ENCODE assay signal across 27 cellular contexts in the genomic region with DNA sequence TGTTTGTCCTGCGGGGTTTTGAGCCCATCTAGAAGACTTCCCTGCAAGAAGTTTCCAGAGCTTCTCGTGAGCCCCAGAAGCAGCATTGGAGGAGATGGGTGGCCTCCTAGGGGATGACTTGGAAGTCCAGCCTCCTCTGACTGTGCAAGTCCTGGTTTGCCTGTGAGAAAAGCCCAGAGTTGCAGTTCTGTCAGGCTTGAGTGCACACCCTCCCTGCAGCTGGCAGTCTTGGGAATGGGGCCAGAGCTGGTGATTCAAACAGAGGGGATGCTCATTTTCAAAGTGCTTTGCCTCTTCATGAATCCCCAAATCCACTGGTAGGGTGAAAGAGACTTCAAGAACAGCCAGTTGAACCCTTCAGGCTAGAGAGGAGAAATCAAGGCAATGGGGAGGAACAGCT. TPM values are rescaled to one million over a fixed set of nuclear protein-coding genes. Genes with fewer than 3 reads are reported as not detected.
A peak's percentile ranks its signal among the peaks of the same experiment; 100 is the strongest.
DNase-seq lines count a peak whose midpoint lies in the region; FAIRE-seq and TF ChIP-seq lines count a peak whose summit lies in the region.
"Had no signal": no experiment of that assay in that cellular context is flagged by ENCODE, and none has a peak within 500 bp of the region (broad histone marks: within the 10 kb centered on the region; RNA-seq: fewer than 3 reads in every experiment).

No MANE protein-coding gene starts in this region.

- H3K27me3 ChIP-seq in GM23248 (replicated peaks; ENCODE audit: insufficient read depth) = peaks cover 36% of the 10 kb centered on the region
- H3K27me3 ChIP-seq: adrenal gland, pancreas had no signal

- H3K9me3 ChIP-seq in GM23248 (ENCODE audit: low read depth) = no peaks in the 10 kb centered on the region
- H3K9me3 ChIP-seq: adrenal gland; BLaER1 treated with 17β-estradiol and CSF1 and Interleukin-3, amounts not matched to agents 10 nM and 100 nM; esophagus muscularis mucosa; pancreas had no signal

- no peaks in the 10 kb centered on the region for H3K4me1 ChIP-seq in GM23248 (ENCODE audit: insufficient read depth)

- H3K4me3 Mint-ChIP-seq in nephron progenitor cell = no peak overlapping the region
- H3K4me3 Mint-ChIP-seq in chondrocyte (ENCODE audit: unreplicated experiment) = no peak overlapping the region
- H3K4me3 Mint-ChIP-seq: naive thymus-derived CD8-positive, alpha-beta T cell; type B pancreatic cell had no signal

- H3F3A ChIP-seq in GM23248 (ENCODE audit: insufficient read depth) = no peaks in the 10 kb centered on the region

- TF ChIP-seq CTCF in nephron progenitor cell (IDR thresholded peaks at IDR 0.05) (no peak), chondrocyte (IDR thresholded peaks at IDR 0.05) (no peak)

- in situ Hi-C loops in GM23248 (cut with MboI) = no loop called here

- no peak overlapping the region for H3K27ac Mint-ChIP-seq in nephron progenitor cell
- H3K27ac Mint-ChIP-seq in chondrocyte (ENCODE audit: unreplicated experiment) = no peak overlapping the region
- H3K27ac Mint-ChIP-seq: type B pancreatic cell had no signal

- FAIRE-seq in RCC 7860 (lab: Jason Lieb, UNC) = peak; percentile 91
- FAIRE-seq: D721Med, GM12878, keratinocyte, pancreas had no signal

- H3K4me1 Mint-ChIP-seq in nephron progenitor cell = peaks cover 66% of the 10 kb centered on the region
- peaks cover 14% of the 10 kb centered on the region for H3K4me1 Mint-ChIP-seq in chondrocyte (ENCODE audit: low read depth)

- 65 to 70% methylated on average over 2 of the region's 2 CpGs for WGBS in GM23248 (ENCODE audit: low coverage in 1 of 2, low lambda C conversion rate in 2 of 2, missing lambda C conversion rate in 2 of 2), 2 experiments

- DNase-seq in GM23248 (peak; percentile 53), RCC 7860 (ENCODE audit: low spot score) (peak; percentile 74), fibroblast of gingiva (ENCODE audit: low read depth) (peak; percentile 31), nephron progenitor cell (peak; percentile 34), Kasumi-1 (lab: John Stamatoyannopoulos, UW) (no peak), NCI-H510A (lab: John Stamatoyannopoulos, UW) (no peak), chondrocyte (ENCODE audit: low spot score) (no peak)
- DNase-seq: activated CD8-positive, alpha-beta memory T cell treated with anti-CD3 and anti-CD28 coated beads, Interleukin-2, amount 50 U/mL, for 48 hours; activated effector memory CD4-positive, alpha-beta T cell treated with anti-CD3 and anti-CD28 coated beads, Interleukin-2, amount 50 U/mL, for 16 hours; adrenal gland; GF-D8; mesendoderm; naive thymus-derived CD8-positive, alpha-beta T cell; NCI-H2107; NCI-H524 treated with DMSO at 0.1 percent for 48 hours; pancreas; Right ventricle myocardium superior; stimulated activated naive CD4-positive, alpha-beta T cell treated with Interleukin-2 at 50 U/mL for 16 hours; SW 1271 had no signal

- H3K9me3 Mint-ChIP-seq in nephron progenitor cell (no peaks in the 10 kb centered on the region), chondrocyte (ENCODE audit: low read depth) (no peaks in the 10 kb centered on the region)
- H3K9me3 Mint-ChIP-seq: naive thymus-derived CD8-positive, alpha-beta T cell; type B pancreatic cell had no signal

- H3K27me3 Mint-ChIP-seq in nephron progenitor cell (ENCODE audit: low read depth, poor library complexity) (peaks cover 54% of the 10 kb centered on the region), chondrocyte (ENCODE audit: low read depth) (peaks cover 66% of the 10 kb centered on the region)

- H3K4me3 ChIP-seq in GM23248 = no peak overlapping the region
- H3K4me3 ChIP-seq: adrenal gland; BLaER1 treated with 17β-estradiol and CSF1 and Interleukin-3, amounts not matched to agents 10 nM and 100 nM; esophagus muscularis mucosa; GM12878; hepatocyte; pancreas had no signal

- H3K4me2 ChIP-seq in GM23248 (ENCODE audit: unreplicated experiment) = no peak overlapping the region
- H3K4me2 ChIP-seq: hepatocyte had no signal

- no peak overlapping the region for H3K9ac ChIP-seq in GM23248
- H3K9ac ChIP-seq: BLaER1 treated with 17β-estradiol and CSF1 and Interleukin-3, amounts not matched to agents 10 nM and 100 nM; KMS-11 had no signal

- no peaks in the 10 kb centered on the region for H3K9me2 ChIP-seq in GM23248 (ENCODE audit: insufficient read depth)

- H3K36me3 Mint-ChIP-seq in nephron progenitor cell (ENCODE audit: low read depth) (no peaks in the 10 kb centered on the region), chondrocyte (ENCODE audit: low read depth) (no peaks in the 10 kb centered on the region)
- H3K36me3 Mint-ChIP-seq: naive thymus-derived CD8-positive, alpha-beta T cell; type B pancreatic cell had no signal

- H2AFZ ChIP-seq in GM23248 = no peak overlapping the region
- H2AFZ ChIP-seq: hepatocyte had no signal

- H3K36me3 ChIP-seq in GM23248 (ENCODE audit: low read depth) = no peaks in the 10 kb centered on the region
- H3K36me3 ChIP-seq: adrenal gland; BLaER1 treated with 17β-estradiol and CSF1 and Interleukin-3, amounts not matched to agents 10 nM and 100 nM; esophagus muscularis mucosa; pancreas had no signal

- no peaks in the 10 kb centered on the region for H4K20me1 ChIP-seq in GM23248 (ENCODE audit: insufficient read depth)

- no peaks in the 10 kb centered on the region for H3K79me2 ChIP-seq in GM23248 (ENCODE audit: insufficient read depth)
- H3K79me2 ChIP-seq: hepatocyte had no signal

- no peak overlapping the region for H3K27ac ChIP-seq in GM23248
- H3K27ac ChIP-seq: adrenal gland; BLaER1 treated with 17β-estradiol and CSF1 and Interleukin-3, amounts not matched to agents 10 nM and 100 nM; esophagus muscularis mucosa; hepatocyte; KMS-11; pancreas had no signal

RNA-seq across cellular contexts. Expression of a gene that starts 3.9 kb away (rescaled TPM):
- total RNA-seq in GM23248 (2014; rRNA removed; shearing (Covaris generic)) = not detected in 2 replicates
- polyA plus RNA-seq in GM23248 (2016; fragmentation: Nextera tagmentation; extraction: Ambion mirVana) = not detected in 2 replicates
- total RNA-seq in chondrocyte = not detected in 3 replicates
- total RNA-seq: GM12878; naive thymus-derived CD8-positive, alpha-beta T cell had no signal
- polyA plus RNA-seq: keratinocyte; naive thymus-derived CD8-positive, alpha-beta T cell had no signal

RNA-seq across cellular contexts. Expression of a gene that starts 42.4 kb away (rescaled TPM):
- not detected in 2 replicates for total RNA-seq in GM23248 (2014; rRNA removed; shearing (Covaris generic))
- not detected in 2 replicates for polyA plus RNA-seq in GM23248 (2016; fragmentation: Nextera tagmentation; extraction: Ambion mirVana)
- not detected in 3 replicates for total RNA-seq in chondrocyte
- total RNA-seq: adrenal gland; esophagus muscularis mucosa; GM12878; hepatocyte; naive thymus-derived CD8-positive, alpha-beta T cell; pancreas; Right ventricle myocardium superior had no signal
- polyA plus RNA-seq: adrenal gland; GM12878; hepatocyte; keratinocyte; naive thymus-derived CD8-positive, alpha-beta T cell; pancreas had no signal

RNA-seq across cellular contexts. Expression of a gene that starts 42.9 kb away (rescaled TPM):
- total RNA-seq in GM23248 (2014; rRNA removed; shearing (Covaris generic)) = not detected in 2 replicates
- not detected in 2 replicates for polyA plus RNA-seq in GM23248 (2016; fragmentation: Nextera tagmentation; extraction: Ambion mirVana)
- total RNA-seq in chondrocyte = 0.12 TPM in 1 of 3 replicates, not detected in the others
- polyA plus RNA-seq: hepatocyte, keratinocyte had no signal

RNA-seq across cellular contexts. Expression of a gene that starts 55.8 kb away (rescaled TPM):
- not detected in 2 replicates for total RNA-seq in GM23248 (2014; rRNA removed; shearing (Covaris generic))
- not detected in 2 replicates for polyA plus RNA-seq in GM23248 (2016; fragmentation: Nextera tagmentation; extraction: Ambion mirVana)
- not detected in 3 replicates for total RNA-seq in chondrocyte
- total RNA-seq: adrenal gland; esophagus muscularis mucosa; GM12878; hepatocyte; naive thymus-derived CD8-positive, alpha-beta T cell; pancreas; Right ventricle myocardium superior had no signal
- polyA plus RNA-seq: adrenal gland; GM12878; hepatocyte; keratinocyte; naive thymus-derived CD8-positive, alpha-beta T cell; pancreas had no signal

Comparison
In these comparisons a context has a peak if more than half of its experiments do, and no peak if none do; other contexts are left out.
1. DNase-seq: peak in GM23248 (single experiment), RCC 7860 (single experiment), fibroblast of gingiva (single experiment) and nephron progenitor cell (single experiment); none in Kasumi-1 (0 of 2), NCI-H510A (single experiment) and chondrocyte (single experiment).